8 cellular contexts compared by ENCODE assay signal in genomic region chr14:50521912-50522341, GRCh38. TPM values are rescaled to one million over a fixed set of nuclear protein-coding genes. Genes with fewer than 3 reads are reported as not detected.
DNase-seq lines count a peak whose midpoint lies in the region; ATAC-seq and TF ChIP-seq lines count a peak whose summit lies in the region.

No MANE protein-coding gene starts in this region.

- POLR2A ChIA-PET in HCT116 (lab: Charles Lee), result no interaction called here
- POLR2A ChIA-PET in PC-9 (lab: Charles Lee; ENCODE audit: unreplicated experiment), result interaction anchor here (0.5 kb wide), 1 partner anchor 246 kb away, joined by 3 read pairs; no protein-coding TSS in a partner anchor

- no peak for TF ChIP-seq RAD21 in HCT116 (IDR thresholded peaks at IDR 0.05; ENCODE audit: low read depth)

- H3K79me2 ChIP-seq in HCT116 (ENCODE audit: insufficient read depth, low read length) (peaks cover 98% of the 10 kb centered on the region), PC-9 (ENCODE audit: low read depth) (peaks cover 97% of the 10 kb centered on the region)

- ATAC-seq in GM18519 (IDR thresholded peaks at IDR 0.05; ENCODE audit: low FRiP score, unreplicated experiment), result peak; percentile 71
- ATAC-seq in HCT116, result no peak

- H3F3A ChIP-seq in PC-9 (ENCODE audit: insufficient read depth, low read depth), result peaks cover 19% of the 10 kb centered on the region

- H3K9ac ChIP-seq in HCT116 (ENCODE audit: low read length), result no peak overlapping the region

- BruUV-seq in HCT116 (replicated peaks; lab: Mats Ljungman, UMichigan) (no TSS peak), PC-9 (replicated peaks; lab: Mats Ljungman, UMichigan) (no TSS peak)

- H3K4me2 ChIP-seq in HCT116 (ENCODE audit: low read length) (peak overlapping the region; percentile 35), PC-9 (peak overlapping the region; percentile 37; the same call in 1 of the 2 replicates)

- RAD21 ChIA-PET in HCT116 (lab: Charles Lee; ENCODE audit: low non-redundant PET in 1 of 2, low total read pairs in 2 of 2, uncharacterized antibody in 2 of 2, unreplicated experiment in 2 of 2), result no interaction called here

- H3K4me1 ChIP-seq in HCT116 (ENCODE audit: control insufficient read depth in 1 of 2, insufficient read depth in 2 of 2, low read length in 2 of 2) (peaks cover 21 to 46% of the 10 kb centered on the region in 2 experiments), PC-9 (replicated peaks; ENCODE audit: insufficient read depth) (peaks cover 28% of the 10 kb centered on the region)

- intact Hi-C loops in HCT116 (cut with micrococcal nuclease) (no loop called here), PC-9 (cut with micrococcal nuclease; ENCODE audit: unreplicated experiment) (no loop called here)

- CTCF ChIA-PET in HCT116 (lab: Charles Lee), result interaction anchor here (1.0 to 1.7 kb wide), 2 partner anchors 201 to 204 kb away, joined by 4 to 7 read pairs; no protein-coding TSS in a partner anchor
- CTCF ChIA-PET in PC-9 (lab: Charles Lee), result interaction anchor here (0.5 kb wide), 1 partner anchor 567 kb away, joined by 4 read pairs; no protein-coding TSS in a partner anchor

- TF ChIP-seq CTCF in HCT116 (IDR thresholded peaks at IDR 0.05 in 2 of 3, conservative IDR thresholded peaks at IDR 0.05 in 1 of 3; ENCODE audit: borderline replicate concordance in 1 of 3, insufficient read depth in 1 of 3, low read depth in 2 of 3, low read length in 2 of 3), result no peak
- no peak for TF ChIP-seq CTCF in PC-9 (conservative IDR thresholded peaks at IDR 0.05)

- H3K4me3 ChIP-seq in HCT116 (replicated peaks in 1 of 2; ENCODE audit: low read depth in 1 of 2, low read length in 2 of 2), result no peak overlapping the region
- no peak overlapping the region for H3K4me3 ChIP-seq in PC-9

- H3K9me3 ChIP-seq in HCT116 (ENCODE audit: control insufficient read depth in 1 of 2, insufficient read depth in 1 of 2, low read depth in 1 of 2, low read length in 2 of 2) (no peaks in the 10 kb centered on the region), PC-9 (ENCODE audit: insufficient read depth, low read depth) (no peaks in the 10 kb centered on the region)

- peaks cover 15% of the 10 kb centered on the region; the same call in 1 of the 2 replicates for H4K20me1 ChIP-seq in HCT116 (ENCODE audit: insufficient read depth)
- H4K20me1 ChIP-seq in PC-9 (ENCODE audit: insufficient read depth), result no peaks in the 10 kb centered on the region

- H3K27me3 ChIP-seq in HCT116 (ENCODE audit: insufficient read depth, low read length) (no peaks in the 10 kb centered on the region), PC-9 (ENCODE audit: insufficient read depth, low read depth) (no peaks in the 10 kb centered on the region)

- no peak for DNase-seq in HCT116 (ENCODE audit: low read depth, low spot score)
- no peak for DNase-seq in PC-9
- peak; percentile 76 for DNase-seq in iris pigment epithelial cell (ENCODE audit: low read depth)
- DNase-seq in dedifferentiated amniotic fluid mesenchymal stem cell (ENCODE audit: extremely low spot score), result no peak
- DNase-seq in stimulated activated CD4-positive, alpha-beta T cell treated with anti-CD3 and anti-CD28 coated beads, Interleukin-4, amount 100 ng/mL, for 4 hours, result no peak
- DNase-seq in activated gamma-delta T cell treated with Interleukin-2 at 50 U/mL for 16 hours, result no peak
- DNase-seq in NK-92 treated with Interleukin-12 subunit alpha and Interleukin-12 subunit beta, amount 100 ng/mL, for 24 hours (lab: John Stamatoyannopoulos, UW), result no peak

- H2AFZ ChIP-seq in HCT116 (ENCODE audit: low read depth, low read length, poor library complexity, severe bottlenecking), result no peak overlapping the region
- no peak overlapping the region for H2AFZ ChIP-seq in PC-9

- H3K27ac ChIP-seq in HCT116 (ENCODE audit: low read depth, low read length) (no peak overlapping the region; the same call in 1 of the 2 replicates), PC-9 (peak overlapping the region; percentile 79)

- H3K36me3 ChIP-seq in HCT116 (ENCODE audit: control insufficient read depth in 1 of 2, insufficient read depth in 2 of 2, low read length in 2 of 2) (no peaks in the 10 kb centered on the region), PC-9 (ENCODE audit: low read depth) (0 out of 2 replicates have a peak, but pooled peaks cover 9% of the 10 kb centered on the region)

- TF ChIP-seq POLR2A in HCT116 (IDR thresholded peaks at IDR 0.05; ENCODE audit: borderline replicate concordance, extremely low read depth, insufficient read depth, insufficient read length), result no peak

- no peaks in the 10 kb centered on the region for H3K9me2 ChIP-seq in HCT116 (ENCODE audit: insufficient read depth)
- no peaks in the 10 kb centered on the region; the same call in 1 of the 2 replicates for H3K9me2 ChIP-seq in PC-9 (ENCODE audit: insufficient read depth)

TF ChIP-seq in HCT116, 20 proteins besides CTCF, POLR2A, EP300 and RAD21:
- TF ChIP-seq SP1 (IDR thresholded peaks at IDR 0.05; ENCODE audit: low read depth) (no peak), ZBTB33 (IDR thresholded peaks at IDR 0.05; ENCODE audit: extremely low read depth, insufficient replicate concordance, low read length) (no peak), FOSL1 (IDR thresholded peaks at IDR 0.05; ENCODE audit: low read depth) (no peak), CEBPB (IDR thresholded peaks at IDR 0.05; ENCODE audit: low read depth) (no peak), ATF3 (IDR thresholded peaks at IDR 0.05) (no peak), ZFX (IDR thresholded peaks at IDR 0.05) (no peak), TCF7L2 (IDR thresholded peaks at IDR 0.05; ENCODE audit: borderline replicate concordance, extremely low read depth, insufficient read depth, insufficient read length) (no peak), SIN3A (IDR thresholded peaks at IDR 0.05; ENCODE audit: low read depth) (no peak), YY1 (IDR thresholded peaks at IDR 0.05; ENCODE audit: extremely low read depth, insufficient replicate concordance, low read depth, low read length) (no peak), MAX (IDR thresholded peaks at IDR 0.05) (no peak), POLR2AphosphoS5 (IDR thresholded peaks at IDR 0.05; ENCODE audit: low read depth, low read length) (no peak), JUND (IDR thresholded peaks at IDR 0.05) (no peak), EZH2 (IDR thresholded peaks at IDR 0.05) (no peak), REST (IDR thresholded peaks at IDR 0.05; ENCODE audit: low read depth) (no peak), ZNF274 (IDR thresholded peaks at IDR 0.05; ENCODE audit: low read depth, low read length) (no peak)
TF ChIP-seq in HCT116: peak in this region for 0.

RNA-seq across cellular contexts. Expression of gene MAP4K5, which starts 10.4 kb away (rescaled TPM):
- total RNA-seq in HCT116 (2021; ENCODE audit: unreplicated experiment), result 39.1 TPM
- 7.7 and 9.6 TPM in 2 replicates for polyA plus RNA-seq in HCT116 (2012)
- total RNA-seq in PC-9 (2021), result 51.8 and 66.6 TPM in 2 replicates

RNA-seq across cellular contexts. Expression of gene ATL1, which starts 38.0 kb away (rescaled TPM):
- total RNA-seq in HCT116 (2021; ENCODE audit: unreplicated experiment) (1.4 TPM), PC-9 (2021) (3.8 and 4.3 TPM in 2 replicates)
- polyA plus RNA-seq in HCT116 (2012), result 1.2 and 1.3 TPM in 2 replicates
